8 cellular contexts compared by ENCODE assay signal in the genomic region with DNA sequence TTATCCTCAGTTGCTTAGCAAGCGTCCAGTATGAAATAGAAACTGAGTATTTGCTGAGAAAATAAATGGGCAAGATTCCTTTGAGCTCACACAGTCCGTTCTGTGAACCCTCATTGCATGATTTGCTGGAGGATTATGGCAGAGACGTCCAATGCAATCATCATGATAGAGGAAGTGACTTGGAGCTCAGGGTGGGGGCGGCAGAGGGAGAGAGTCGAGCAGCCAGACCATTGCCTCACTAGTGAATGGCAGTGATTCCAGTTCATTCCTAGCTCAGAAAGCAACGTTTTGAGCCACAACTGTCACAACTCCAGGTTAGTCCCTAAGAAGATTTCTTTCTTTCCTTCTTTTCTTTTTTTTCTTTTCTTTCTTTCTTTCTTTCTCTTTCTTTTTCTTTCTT. TPM values are rescaled to one million over a fixed set of nuclear protein-coding genes. Genes with fewer than 3 reads are reported as not detected.
A peak's percentile ranks its signal among the peaks of the same experiment; 100 is the strongest.
DNase-seq lines count a peak whose midpoint lies in the region; ATAC-seq, FAIRE-seq and TF ChIP-seq lines count a peak whose summit lies in the region.

No MANE protein-coding gene starts in this region.

- peak overlapping the region; percentile 61 for H3K27ac Mint-ChIP-seq in activated CD4-positive, alpha-beta T cell treated with anti-CD3 and anti-CD28 coated beads, Interleukin-2, amount 10 ng/mL, durations not matched to agents 24 days and 14 days

- peaks cover 50% of the 10 kb centered on the region for H3K4me1 Mint-ChIP-seq in activated CD4-positive, alpha-beta T cell treated with anti-CD3 and anti-CD28 coated beads, Interleukin-2, amount 10 ng/mL, durations not matched to agents 24 days and 14 days

- peaks cover 8% of the 10 kb centered on the region for H3K9me3 Mint-ChIP-seq in activated CD4-positive, alpha-beta T cell treated with anti-CD3 and anti-CD28 coated beads, Interleukin-2, amount 10 ng/mL, durations not matched to agents 24 days and 14 days

- intact Hi-C loops in activated CD4-positive, alpha-beta T cell treated with anti-CD3 and anti-CD28 coated beads, Interleukin-2, amount 10 ng/mL, durations not matched to agents 24 days and 14 days (cut with micrococcal nuclease) = no loop called here

- FAIRE-seq in D721Med (lab: Jason Lieb, UNC) = no peak

- peak overlapping the region; percentile 68 for H3K4me3 Mint-ChIP-seq in activated CD4-positive, alpha-beta T cell treated with anti-CD3 and anti-CD28 coated beads, Interleukin-2, amount 10 ng/mL, durations not matched to agents 24 days and 14 days

- DNase-seq in stimulated activated CD4-positive, alpha-beta T cell treated with anti-CD3 and anti-CD28 coated beads, Interleukin-1b, Interleukin-23, amount 100 ng/mL, for 48 hours = peak; percentile 31
- no peak for DNase-seq in stimulated activated CD4-positive, alpha-beta T cell treated with anti-CD3 and anti-CD28 coated beads, Interleukin-12 subunit alpha, Interleukin-12 subunit beta, amount 100 ng/mL, for 4 hours
- DNase-seq in activated CD4-positive, alpha-beta T cell treated with anti-CD3 and anti-CD28 coated beads, Interleukin-2, amount 10 ng/mL, durations not matched to agents 24 days and 14 days = peak; percentile 73
- peak; percentile 46 for DNase-seq in germinal center (ENCODE audit: low spot score)
- DNase-seq in skeletal muscle cell (ENCODE audit: low read depth) = peak; percentile 31
- no peak for DNase-seq in D721Med (ENCODE audit: insufficient read length, low spot score)

- no peak for TF ChIP-seq CTCF in D721Med (IDR thresholded peaks at IDR 0.05; ENCODE audit: insufficient read depth, missing control alignments)

- ATAC-seq in GM18519 (IDR thresholded peaks at IDR 0.05; ENCODE audit: low FRiP score, unreplicated experiment) = no peak
- no peak for ATAC-seq in GM18511 (IDR thresholded peaks at IDR 0.05; ENCODE audit: unreplicated experiment)

- no peaks in the 10 kb centered on the region for H3K27me3 Mint-ChIP-seq in activated CD4-positive, alpha-beta T cell treated with anti-CD3 and anti-CD28 coated beads, Interleukin-2, amount 10 ng/mL, durations not matched to agents 24 days and 14 days

- H3K4me3 ChIP-seq in skeletal muscle cell (ENCODE audit: low read depth, low read length) = no peak overlapping the region

- H3K36me3 Mint-ChIP-seq in activated CD4-positive, alpha-beta T cell treated with anti-CD3 and anti-CD28 coated beads, Interleukin-2, amount 10 ng/mL, durations not matched to agents 24 days and 14 days (ENCODE audit: low read depth) = no peaks in the 10 kb centered on the region

RNA-seq across cellular contexts. Expression of gene COL9A2, which starts 27.5 kb away (rescaled TPM):
- total RNA-seq in activated CD4-positive, alpha-beta T cell treated with anti-CD3 and anti-CD28 coated beads, Interleukin-2, amount 10 ng/mL, durations not matched to agents 24 days and 14 days = 14.5 and 14.6 TPM in 2 replicates

RNA-seq across cellular contexts. Expression of gene SMAP2, which starts 28.9 kb away (rescaled TPM):
- total RNA-seq in activated CD4-positive, alpha-beta T cell treated with anti-CD3 and anti-CD28 coated beads, Interleukin-2, amount 10 ng/mL, durations not matched to agents 24 days and 14 days = 156 and 157 TPM in 2 replicates

Comparison
In these comparisons a context has a peak if more than half of its experiments do, and no peak if none do; other contexts are left out.
1. DNase-seq: peak in stimulated activated CD4-positive, alpha-beta T cell treated with anti-CD3 and anti-CD28 coated beads, Interleukin-1b, Interleukin-23, amount 100 ng/mL, for 48 hours (single experiment), activated CD4-positive, alpha-beta T cell treated with anti-CD3 and anti-CD28 coated beads, Interleukin-2, amount 10 ng/mL, durations not matched to agents 24 days and 14 days (single experiment), germinal center (single experiment) and skeletal muscle cell (single experiment); none in stimulated activated CD4-positive, alpha-beta T cell treated with anti-CD3 and anti-CD28 coated beads, Interleukin-12 subunit alpha, Interleukin-12 subunit beta, amount 100 ng/mL, for 4 hours (single experiment) and D721Med (single experiment).